In the genomic region with DNA sequence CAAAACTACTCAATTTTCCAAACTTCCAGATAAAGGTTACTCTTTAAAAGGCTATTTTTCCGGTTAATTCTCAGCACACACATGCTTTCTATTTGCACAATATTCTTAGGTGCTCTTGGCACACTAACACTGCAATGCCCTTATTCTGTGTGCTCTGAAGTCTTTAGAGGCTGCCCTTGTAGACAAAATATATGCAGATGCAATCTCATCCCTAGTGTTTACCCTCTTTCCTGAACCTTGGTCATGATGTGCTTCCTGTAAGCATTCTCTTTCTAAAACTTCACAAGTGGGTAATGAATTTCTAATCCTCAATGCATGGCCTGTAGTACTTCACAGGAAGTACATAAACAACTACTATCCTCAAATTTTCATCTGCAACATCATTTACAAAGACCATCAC, we compare ENCODE assay signal across 28 cellular contexts. TPM values are rescaled to one million over a fixed set of nuclear protein-coding genes. Genes with fewer than 3 reads are reported as not detected.
DNase-seq lines count a peak whose midpoint lies in the region; ATAC-seq, FAIRE-seq and TF ChIP-seq lines count a peak whose summit lies in the region.
"Had no signal": no experiment of that assay in that cellular context is flagged by ENCODE, and none has a peak within 500 bp of the region (broad histone marks: within the 10 kb centered on the region; RNA-seq: fewer than 3 reads in every experiment).

No MANE protein-coding gene starts in this region.

- no peaks in the 10 kb centered on the region for H3K79me2 ChIP-seq in HepG2 (ENCODE audit: insufficient read depth, low read length)

- WGBS in HepG2 (ENCODE audit: low lambda C conversion rate): 2% methylated on average over 1 of the region's 1 CpG
- 31% methylated on average over 1 of the region's 1 CpG for whole genome bisulfite sequencing in right lobe of liver (ENCODE audit: insufficient coverage, low coverage, low lambda C conversion rate, missing lambda C conversion rate)

- H2AFZ ChIP-seq in HepG2 (ENCODE audit: low read length): no peak overlapping the region

- no peak for TF ChIP-seq CTCF in HepG2 (CRISPR knock-in tag; IDR thresholded peaks at IDR 0.05)
- TF ChIP-seq CTCF in right lobe of liver (IDR thresholded peaks at IDR 0.05): no peak
- no peak for TF ChIP-seq CTCF in left lung (IDR thresholded peaks at IDR 0.05)
- TF ChIP-seq CTCF in GM10266 (IDR thresholded peaks at IDR 0.05; ENCODE audit: control insufficient read depth, insufficient read depth, low read depth, missing control alignments): no peak
- TF ChIP-seq CTCF in type B pancreatic cell (conservative IDR thresholded peaks at IDR 0.05): no peak

- no peak overlapping the region for H3K27ac Mint-ChIP-seq in type B pancreatic cell
- H3K27ac Mint-ChIP-seq: CD4-positive, alpha-beta memory T cell had no signal

- no peaks in the 10 kb centered on the region for H4K20me1 ChIP-seq in HepG2 (ENCODE audit: insufficient read depth, low read length)
- H4K20me1 ChIP-seq: BLaER1 had no signal

- no TSS peak for BruUV-seq in HepG2 (replicated peaks; lab: Mats Ljungman, UMichigan)

- no peak for FAIRE-seq in HepG2 (lab: Jason Lieb, UNC)
- FAIRE-seq: A204.1, GM12891, GM19239 had no signal

- no peak overlapping the region for H3K4me3 Mint-ChIP-seq in type B pancreatic cell
- H3K4me3 Mint-ChIP-seq: CD14-positive monocyte; CD4-positive, alpha-beta memory T cell; CD4-positive, CD25-positive, alpha-beta regulatory T cell; CD8-positive, alpha-beta memory T cell had no signal

- H3K4me3 ChIP-seq in HepG2 (replicated peaks in 1 of 3; ENCODE audit: insufficient read depth in 1 of 3, low read depth in 2 of 3, low read length in 3 of 3) (no peak overlapping the region), right lobe of liver (no peak overlapping the region), left lung (no peak overlapping the region)
- H3K4me3 ChIP-seq: BLaER1 had no signal

- H3K9ac ChIP-seq in HepG2 (ENCODE audit: insufficient read depth, low read depth, low read length): no peak overlapping the region
- H3K9ac ChIP-seq: BLaER1 had no signal

- H3K36me3 ChIP-seq in HepG2 (replicated peaks in 1 of 2; ENCODE audit: control insufficient read depth in 1 of 2, insufficient read depth in 2 of 2, low read length in 2 of 2) (no peaks in the 10 kb centered on the region), right lobe of liver (no peaks in the 10 kb centered on the region), left lung (no peaks in the 10 kb centered on the region)
- H3K36me3 ChIP-seq: BE2C, BLaER1 had no signal

- ATAC-seq in HepG2 (peak; percentile 72), right lobe of liver (no peak), left lung (peak; percentile 30)

- H3K27ac ChIP-seq in HepG2 (ENCODE audit: extremely low read length, insufficient read depth, low read length) (no peak overlapping the region), right lobe of liver (no peak overlapping the region), left lung (no peak overlapping the region)
- H3K27ac ChIP-seq: BLaER1 had no signal

- in situ Hi-C loops in HepG2 (cut with HindIII; ENCODE audit: extremely low pct_ligation_motif_present, low pct_unique_long_range_greater_than_20kb): no loop called here

- peak; percentile 17 for DNase-seq in NCI-H510A treated with DMSO at 0.1 percent for 48 hours (lab: John Stamatoyannopoulos, UW)
- no peak for DNase-seq in NCI-H510A (lab: John Stamatoyannopoulos, UW)
- DNase-seq in HepG2 (ENCODE audit: low spot score): peak; percentile 68
- no peak for DNase-seq in right lobe of liver
- no peak for DNase-seq in left lung
- no peak for DNase-seq in GM10266 (ENCODE audit: extremely low spot score)
- no peak for DNase-seq in type B pancreatic cell (ENCODE audit: extremely low spot score, unreplicated experiment)
- DNase-seq: 8988T; ACHN; BE2C; C1 segment of cervical spinal cord; CD4-positive, alpha-beta memory T cell; CD4-positive, CD25-positive, alpha-beta regulatory T cell; CD8-positive, alpha-beta memory T cell; COR-L47; DMS 273 treated with DMSO at 0.1 percent for 48 hours; DMS153; DMS79; DND-41; EL; GDM1 had no signal

- no peak for TF ChIP-seq POLR2A in HepG2 (IDR thresholded peaks at IDR 0.05; ENCODE audit: insufficient read depth in 1 of 2, low read depth in 2 of 2, low read length in 2 of 2)
- TF ChIP-seq POLR2A in right lobe of liver (IDR thresholded peaks at IDR 0.05): no peak

- no peak for TF ChIP-seq RAD21 in HepG2 (CRISPR knock-in tag; IDR thresholded peaks at IDR 0.05)

- peaks cover 7% of the 10 kb centered on the region for H3K36me3 Mint-ChIP-seq in type B pancreatic cell
- H3K36me3 Mint-ChIP-seq: CD14-positive monocyte; CD4-positive, alpha-beta memory T cell; CD4-positive, CD25-positive, alpha-beta regulatory T cell had no signal

- H3K4me2 ChIP-seq in HepG2 (ENCODE audit: low read depth, low read length): peak overlapping the region; percentile 13; the same call in 1 of the 2 replicates
- H3K4me2 ChIP-seq: BLaER1 had no signal

- CTCF ChIA-PET in HepG2 (lab: Yijun Ruan, JAX; ENCODE audit: low intra/inter-chr PET ratio, low total read pairs): no interaction called here

- peaks cover 32% of the 10 kb centered on the region for H3K4me1 ChIP-seq in HepG2 (ENCODE audit: insufficient read depth, low read length)
- no peaks in the 10 kb centered on the region for H3K4me1 ChIP-seq in right lobe of liver
- H3K4me1 ChIP-seq in left lung: peaks cover 0 to 4% of the 10 kb centered on the region in 2 donors
- H3K4me1 ChIP-seq: BE2C had no signal

- H3K27me3 ChIP-seq in HepG2 (ENCODE audit: control insufficient read depth in 1 of 2, insufficient read depth in 2 of 2, low read length in 2 of 2): peaks cover 0 to 3% of the 10 kb centered on the region in 2 experiments; a peak in 2 of 5 replicates
- no peaks in the 10 kb centered on the region for H3K27me3 ChIP-seq in right lobe of liver
- no peaks in the 10 kb centered on the region for H3K27me3 ChIP-seq in left lung
- H3K27me3 ChIP-seq: BE2C, BLaER1 had no signal

- intact Hi-C loops in HepG2 (cut with micrococcal nuclease; ENCODE audit: unreplicated experiment): no loop called here
- intact Hi-C loops in right lobe of liver (cut with DNase I): no loop called here
- intact Hi-C loops in left lung (cut with DNase I): no loop called here

- peaks cover 10% of the 10 kb centered on the region for H3K9me3 ChIP-seq in HepG2 (ENCODE audit: low read length)
- H3K9me3 ChIP-seq in right lobe of liver: peaks cover 0 to 2% (median 0%) of the 10 kb centered on the region in 4 donors
- H3K9me3 ChIP-seq in left lung: peaks cover 0 to 9% of the 10 kb centered on the region in 2 donors
- H3K9me3 ChIP-seq: BE2C had no signal

- POLR2A ChIA-PET in HepG2 (lab: Yijun Ruan, JAX): no interaction called here

- H3K4me1 Mint-ChIP-seq in type B pancreatic cell (ENCODE audit: unreplicated experiment): peaks cover 6% of the 10 kb centered on the region
- H3K4me1 Mint-ChIP-seq: CD14-positive monocyte had no signal

- TF ChIP-seq EP300 in HepG2 (IDR thresholded peaks at IDR 0.05; ENCODE audit: low read depth in 2 of 2, low read length in 2 of 2) (0 out of 4 replicates have a peak, but pooled peaks of 1 of the 2 experiments have one; percentile 34), HepG2 (CRISPR knock-in tag; IDR thresholded peaks at IDR 0.05; ENCODE audit: borderline replicate concordance) (no peak)

- H3K9me3 Mint-ChIP-seq in type B pancreatic cell: peaks cover 12% of the 10 kb centered on the region

- no peaks in the 10 kb centered on the region for H3K27me3 Mint-ChIP-seq in type B pancreatic cell

RNA-seq across cellular contexts. Expression of a gene that starts 41.1 kb away (rescaled TPM):
- total RNA-seq in HepG2 (2016; rRNA removed; fragmentation: Illumina TruSeq; extraction: Trizol) (0.24 and 0.31 TPM in 2 replicates), right lobe of liver (not detected), left lung (under 1 TPM in 1 of 2 donors, not detected in 1; 0.26 TPM), type B pancreatic cell (ENCODE audit: low replicate concordance) (0.29 and 0.46 TPM in 2 replicates)
- not detected in 2 replicates for total RNA-seq in HepG2 (2016; cell fraction: cytosol; rRNA removed; fragmentation: Illumina TruSeq; extraction: Trizol; ENCODE audit: low read depth)
- not detected in 2 replicates for total RNA-seq in HepG2 (2016; cell fraction: insoluble cytoplasmic fraction; rRNA removed; fragmentation: Illumina TruSeq; extraction: Trizol)
- total RNA-seq in HepG2 (2016; cell fraction: membrane; rRNA removed; fragmentation: Illumina TruSeq; extraction: Trizol): 0.24 and 0.25 TPM in 2 replicates
- not detected in 2 replicates for total RNA-seq in HepG2 (2016; cell fraction: nucleus; rRNA removed; fragmentation: Illumina TruSeq; extraction: Trizol)
- polyA plus RNA-seq in HepG2 (2011; rRNA removed): 0.26 and 0.50 TPM in 2 replicates
- polyA plus RNA-seq in HepG2 (2011; cell fraction: cytosol; rRNA removed): 0.08 and 0.15 TPM in 2 replicates
- 0.31 and 0.45 TPM in 2 replicates for polyA plus RNA-seq in HepG2 (2011; cell fraction: nucleus; rRNA removed)
- 0.12 and 0.58 TPM in 2 replicates for polyA plus RNA-seq in HepG2 (2012)
- not detected in 2 replicates for polyA plus RNA-seq in HepG2 (2016; cell fraction: cytosol; fragmentation: Illumina TruSeq; extraction: Trizol; ENCODE audit: low read depth)
- polyA plus RNA-seq in HepG2 (2016; cell fraction: insoluble cytoplasmic fraction; fragmentation: Illumina TruSeq; extraction: Trizol; ENCODE audit: low read depth): not detected in 2 replicates
- 0.14 TPM in 1 of 2 replicates, not detected in the other for polyA plus RNA-seq in HepG2 (2016; cell fraction: membrane; fragmentation: Illumina TruSeq; extraction: Trizol; ENCODE audit: low read depth)
- 0.55 TPM in 1 of 2 replicates, not detected in the other for polyA plus RNA-seq in HepG2 (2016; cell fraction: nucleus; fragmentation: Illumina TruSeq; extraction: Trizol; ENCODE audit: insufficient read depth, low read depth)
- polyA minus RNA-seq in HepG2 (2011; rRNA and poly(A)+ RNA removed; ENCODE audit: low replicate concordance): not detected in 2 replicates
- polyA minus RNA-seq in HepG2 (2011; cell fraction: cytosol; rRNA and poly(A)+ RNA removed): not detected in 2 replicates
- not detected in 2 replicates for polyA minus RNA-seq in HepG2 (2011; cell fraction: nucleus; rRNA and poly(A)+ RNA removed)
- total RNA-seq: CD4-positive, alpha-beta memory T cell; CD4-positive, CD25-positive, alpha-beta regulatory T cell; CD8-positive, alpha-beta memory T cell; Daoy had no signal
- polyA plus RNA-seq: AG04450; CD4-positive, alpha-beta memory T cell; CD4-positive, CD25-positive, alpha-beta regulatory T cell; CD8-positive, alpha-beta memory T cell had no signal

RNA-seq across cellular contexts. Expression of a gene that starts 45.1 kb away (rescaled TPM):
- total RNA-seq in HepG2 (2016; rRNA removed; fragmentation: Illumina TruSeq; extraction: Trizol) (38.7 and 51.6 TPM in 2 replicates), right lobe of liver (10 to 100 TPM; 22.5 to 30.6 (median 24.4) TPM), left lung (10 to 100 TPM; 58.9 to 60.5 TPM), type B pancreatic cell (ENCODE audit: low replicate concordance) (47.5 and 58.7 TPM in 2 replicates)
- total RNA-seq in HepG2 (2016; cell fraction: cytosol; rRNA removed; fragmentation: Illumina TruSeq; extraction: Trizol; ENCODE audit: low read depth): 41.7 and 43.0 TPM in 2 replicates
- total RNA-seq in HepG2 (2016; cell fraction: insoluble cytoplasmic fraction; rRNA removed; fragmentation: Illumina TruSeq; extraction: Trizol): 39.7 and 45.5 TPM in 2 replicates
- 41.4 and 46.8 TPM in 2 replicates for total RNA-seq in HepG2 (2016; cell fraction: membrane; rRNA removed; fragmentation: Illumina TruSeq; extraction: Trizol)
- total RNA-seq in HepG2 (2016; cell fraction: nucleus; rRNA removed; fragmentation: Illumina TruSeq; extraction: Trizol): 26.0 and 28.1 TPM in 2 replicates
- polyA plus RNA-seq in HepG2 (2011; rRNA removed): 14.4 and 17.5 TPM in 2 replicates
- 7.1 and 10.5 TPM in 2 replicates for polyA plus RNA-seq in HepG2 (2011; cell fraction: cytosol; rRNA removed)
- 15.3 and 16.1 TPM in 2 replicates for polyA plus RNA-seq in HepG2 (2011; cell fraction: nucleus; rRNA removed)
- polyA plus RNA-seq in HepG2 (2012): 20.6 and 22.6 TPM in 2 replicates
- polyA plus RNA-seq in HepG2 (2016; cell fraction: cytosol; fragmentation: Illumina TruSeq; extraction: Trizol; ENCODE audit: low read depth): 6.9 and 7.8 TPM in 2 replicates
- polyA plus RNA-seq in HepG2 (2016; cell fraction: insoluble cytoplasmic fraction; fragmentation: Illumina TruSeq; extraction: Trizol; ENCODE audit: low read depth): 49.4 TPM in 2 replicates
- 19.0 and 22.8 TPM in 2 replicates for polyA plus RNA-seq in HepG2 (2016; cell fraction: membrane; fragmentation: Illumina TruSeq; extraction: Trizol; ENCODE audit: low read depth)
- 38.6 and 42.2 TPM in 2 replicates for polyA plus RNA-seq in HepG2 (2016; cell fraction: nucleus; fragmentation: Illumina TruSeq; extraction: Trizol; ENCODE audit: insufficient read depth, low read depth)
- 10.0 and 17.5 TPM in 2 replicates for polyA minus RNA-seq in HepG2 (2011; rRNA and poly(A)+ RNA removed; ENCODE audit: low replicate concordance)
- 14.3 and 19.5 TPM in 2 replicates for polyA minus RNA-seq in HepG2 (2011; cell fraction: cytosol; rRNA and poly(A)+ RNA removed)
- 14.9 and 19.9 TPM in 2 replicates for polyA minus RNA-seq in HepG2 (2011; cell fraction: nucleus; rRNA and poly(A)+ RNA removed)

Comparison
In these comparisons a context has a peak if more than half of its experiments do, and no peak if none do; other contexts are left out.
1. DNase-seq: peak in NCI-H510A treated with DMSO at 0.1 percent for 48 hours (single experiment) and HepG2 (single experiment); none in NCI-H510A (single experiment), right lobe of liver (0 of 3), left lung (0 of 2), GM10266 (single experiment) and type B pancreatic cell (single experiment).
2. ATAC-seq: peak in HepG2 (single experiment) and left lung (single experiment); none in right lobe of liver (0 of 4).